1 cellular context compared by ENCODE assay signal in genomic region chr17:77428020-77428781, GRCh38.
TF ChIP-seq lines count a peak whose summit lies in the region.

No MANE protein-coding gene starts in this region.

TF ChIP-seq in GM12878, 131 proteins besides CTCF, POLR2A, EP300 and RAD21 (continued from another document):
- TF ChIP-seq, protein P1, sequence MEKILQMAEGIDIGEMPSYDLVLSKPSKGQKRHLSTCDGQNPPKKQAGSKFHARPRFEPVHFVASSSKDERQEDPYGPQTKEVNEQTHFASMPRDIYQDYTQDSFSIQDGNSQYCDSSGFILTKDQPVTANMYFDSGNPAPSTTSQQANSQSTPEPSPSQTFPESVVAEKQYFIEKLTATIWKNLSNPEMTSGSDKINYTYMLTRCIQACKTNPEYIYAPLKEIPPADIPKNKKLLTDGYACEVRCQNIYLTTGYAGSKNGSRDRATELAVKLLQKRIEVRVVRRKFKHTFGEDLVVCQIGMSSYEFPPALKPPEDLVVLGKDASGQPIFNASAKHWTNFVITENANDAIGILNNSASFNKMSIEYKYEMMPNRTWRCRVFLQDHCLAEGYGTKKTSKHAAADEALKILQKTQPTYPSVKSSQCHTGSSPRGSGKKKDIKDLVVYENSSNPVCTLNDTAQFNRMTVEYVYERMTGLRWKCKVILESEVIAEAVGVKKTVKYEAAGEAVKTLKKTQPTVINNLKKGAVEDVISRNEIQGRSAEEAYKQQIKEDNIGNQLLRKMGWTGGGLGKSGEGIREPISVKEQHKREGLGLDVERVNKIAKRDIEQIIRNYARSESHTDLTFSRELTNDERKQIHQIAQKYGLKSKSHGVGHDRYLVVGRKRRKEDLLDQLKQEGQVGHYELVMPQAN (conservative IDR thresholded peaks at IDR 0.05), result no peak; the same call in 1 of the 2 replicates
- TF ChIP-seq, protein P2, sequence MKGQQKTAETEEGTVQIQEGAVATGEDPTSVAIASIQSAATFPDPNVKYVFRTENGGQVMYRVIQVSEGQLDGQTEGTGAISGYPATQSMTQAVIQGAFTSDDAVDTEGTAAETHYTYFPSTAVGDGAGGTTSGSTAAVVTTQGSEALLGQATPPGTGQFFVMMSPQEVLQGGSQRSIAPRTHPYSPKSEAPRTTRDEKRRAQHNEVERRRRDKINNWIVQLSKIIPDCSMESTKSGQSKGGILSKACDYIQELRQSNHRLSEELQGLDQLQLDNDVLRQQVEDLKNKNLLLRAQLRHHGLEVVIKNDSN (IDR thresholded peaks at IDR 0.05; ENCODE audit: borderline replicate concordance, extremely low read length, insufficient read depth, low read depth, low read length), result peak; percentile 29
- TF ChIP-seq NR2F1 (conservative IDR thresholded peaks at IDR 0.05), result peak; percentile 20; the same call in 1 of the 2 replicates
- peak; percentile 61 for TF ChIP-seq IKZF1 (conservative IDR thresholded peaks at IDR 0.05)
- TF ChIP-seq TCF7 (IDR thresholded peaks at IDR 0.05; ENCODE audit: borderline replicate concordance), result no peak
- TF ChIP-seq ELK1 (IDR thresholded peaks at IDR 0.05; ENCODE audit: low read depth, low read length), result no peak
- no peak for TF ChIP-seq BMI1 (IDR thresholded peaks at IDR 0.05; ENCODE audit: borderline replicate concordance)
- TF ChIP-seq, protein P3, sequence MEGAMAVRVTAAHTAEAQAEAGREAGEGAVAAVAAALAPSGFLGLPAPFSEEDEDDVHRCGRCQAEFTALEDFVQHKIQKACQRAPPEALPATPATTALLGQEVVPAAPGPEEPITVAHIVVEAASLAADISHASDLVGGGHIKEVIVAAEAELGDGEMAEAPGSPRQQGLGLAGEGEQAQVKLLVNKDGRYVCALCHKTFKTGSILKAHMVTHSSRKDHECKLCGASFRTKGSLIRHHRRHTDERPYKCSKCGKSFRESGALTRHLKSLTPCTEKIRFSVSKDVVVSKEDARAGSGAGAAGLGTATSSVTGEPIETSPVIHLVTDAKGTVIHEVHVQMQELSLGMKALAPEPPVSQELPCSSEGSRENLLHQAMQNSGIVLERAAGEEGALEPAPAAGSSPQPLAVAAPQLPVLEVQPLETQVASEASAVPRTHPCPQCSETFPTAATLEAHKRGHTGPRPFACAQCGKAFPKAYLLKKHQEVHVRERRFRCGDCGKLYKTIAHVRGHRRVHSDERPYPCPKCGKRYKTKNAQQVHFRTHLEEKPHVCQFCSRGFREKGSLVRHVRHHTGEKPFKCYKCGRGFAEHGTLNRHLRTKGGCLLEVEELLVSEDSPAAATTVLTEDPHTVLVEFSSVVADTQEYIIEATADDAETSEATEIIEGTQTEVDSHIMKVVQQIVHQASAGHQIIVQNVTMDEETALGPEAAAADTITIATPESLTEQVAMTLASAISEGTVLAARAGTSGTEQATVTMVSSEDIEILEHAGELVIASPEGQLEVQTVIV (IDR thresholded peaks at IDR 0.05; ENCODE audit: borderline replicate concordance, partially characterized antibody), result no peak
- TF ChIP-seq PAX5 (IDR thresholded peaks at IDR 0.05; ENCODE audit: borderline replicate concordance, low read depth, low read length), result no peak
- no peak for TF ChIP-seq NR2C2 (IDR thresholded peaks at IDR 0.05; ENCODE audit: borderline replicate concordance, control insufficient read depth, insufficient read length, low read depth)
- no peak for TF ChIP-seq ZNF274 (IDR thresholded peaks at IDR 0.05; ENCODE audit: insufficient read depth, insufficient read length)
- no peak for TF ChIP-seq ZNF622 (IDR thresholded peaks at IDR 0.05)
- TF ChIP-seq SMAD1 (IDR thresholded peaks at IDR 0.05; ENCODE audit: low read depth, partially characterized antibody), result no peak
- TF ChIP-seq, protein P4, sequence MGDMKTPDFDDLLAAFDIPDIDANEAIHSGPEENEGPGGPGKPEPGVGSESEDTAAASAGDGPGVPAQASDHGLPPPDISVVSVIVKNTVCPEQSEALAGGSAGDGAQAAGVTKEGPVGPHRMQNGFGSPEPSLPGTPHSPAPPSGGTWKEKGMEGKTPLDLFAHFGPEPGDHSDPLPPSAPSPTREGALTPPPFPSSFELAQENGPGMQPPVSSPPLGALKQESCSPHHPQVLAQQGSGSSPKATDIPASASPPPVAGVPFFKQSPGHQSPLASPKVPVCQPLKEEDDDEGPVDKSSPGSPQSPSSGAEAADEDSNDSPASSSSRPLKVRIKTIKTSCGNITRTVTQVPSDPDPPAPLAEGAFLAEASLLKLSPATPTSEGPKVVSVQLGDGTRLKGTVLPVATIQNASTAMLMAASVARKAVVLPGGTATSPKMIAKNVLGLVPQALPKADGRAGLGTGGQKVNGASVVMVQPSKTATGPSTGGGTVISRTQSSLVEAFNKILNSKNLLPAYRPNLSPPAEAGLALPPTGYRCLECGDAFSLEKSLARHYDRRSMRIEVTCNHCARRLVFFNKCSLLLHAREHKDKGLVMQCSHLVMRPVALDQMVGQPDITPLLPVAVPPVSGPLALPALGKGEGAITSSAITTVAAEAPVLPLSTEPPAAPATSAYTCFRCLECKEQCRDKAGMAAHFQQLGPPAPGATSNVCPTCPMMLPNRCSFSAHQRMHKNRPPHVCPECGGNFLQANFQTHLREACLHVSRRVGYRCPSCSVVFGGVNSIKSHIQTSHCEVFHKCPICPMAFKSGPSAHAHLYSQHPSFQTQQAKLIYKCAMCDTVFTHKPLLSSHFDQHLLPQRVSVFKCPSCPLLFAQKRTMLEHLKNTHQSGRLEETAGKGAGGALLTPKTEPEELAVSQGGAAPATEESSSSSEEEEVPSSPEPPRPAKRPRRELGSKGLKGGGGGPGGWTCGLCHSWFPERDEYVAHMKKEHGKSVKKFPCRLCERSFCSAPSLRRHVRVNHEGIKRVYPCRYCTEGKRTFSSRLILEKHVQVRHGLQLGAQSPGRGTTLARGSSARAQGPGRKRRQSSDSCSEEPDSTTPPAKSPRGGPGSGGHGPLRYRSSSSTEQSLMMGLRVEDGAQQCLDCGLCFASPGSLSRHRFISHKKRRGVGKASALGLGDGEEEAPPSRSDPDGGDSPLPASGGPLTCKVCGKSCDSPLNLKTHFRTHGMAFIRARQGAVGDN (IDR thresholded peaks at IDR 0.05), result no peak
- TF ChIP-seq CHD2 (IDR thresholded peaks at IDR 0.05; ENCODE audit: borderline replicate concordance, low read depth, low read length), result no peak
- TF ChIP-seq KAT2A (conservative IDR thresholded peaks at IDR 0.05; ENCODE audit: control insufficient read depth, low read depth, low read length), result no peak
- TF ChIP-seq ASH2L (IDR thresholded peaks at IDR 0.05; ENCODE audit: borderline replicate concordance, low read depth), result no peak
- TF ChIP-seq EED (IDR thresholded peaks at IDR 0.05; ENCODE audit: low read depth), result no peak
- peak; percentile 84; the same call in 1 of the 2 replicates for TF ChIP-seq NFXL1 (IDR thresholded peaks at IDR 0.05; ENCODE audit: borderline replicate concordance)
- no peak for TF ChIP-seq ZZZ3 (IDR thresholded peaks at IDR 0.05; ENCODE audit: control insufficient read depth, insufficient read length, low read depth)
- 0 out of 2 replicates have a peak, but pooled peaks have one; percentile 28 for TF ChIP-seq SPI1 (IDR thresholded peaks at IDR 0.05; ENCODE audit: borderline replicate concordance, insufficient read depth, low read depth, low read length)
- peak; percentile 58; the same call in 1 of the 2 replicates for TF ChIP-seq DPF2 (IDR thresholded peaks at IDR 0.05)
- TF ChIP-seq HDGF (IDR thresholded peaks at IDR 0.05), result no peak
